In genomic region chr16:85570213-85570734, GRCh38 we compare ENCODE assay signal across 8 cellular contexts. TPM values are rescaled to one million over a fixed set of nuclear protein-coding genes. Genes with fewer than 3 reads are reported as not detected.
A peak's percentile ranks its signal among the peaks of the same experiment; 100 is the strongest.
DNase-seq lines count a peak whose midpoint lies in the region; ATAC-seq and TF ChIP-seq lines count a peak whose summit lies in the region.

No MANE protein-coding gene starts in this region.

- peak overlapping the region; percentile 41 for H3K18ac ChIP-seq in mesendoderm (ENCODE audit: low read length)

- H3K79me1 ChIP-seq in mesendoderm (ENCODE audit: low read length) = peaks cover 36% of the 10 kb centered on the region

- no peaks in the 10 kb centered on the region for H3K27me3 Mint-ChIP-seq in T-helper 17 cell

- peak overlapping the region; percentile 70 for H3K27ac Mint-ChIP-seq in T-helper 17 cell

- no peak overlapping the region for H3K4ac ChIP-seq in mesendoderm (ENCODE audit: low read depth, low read length)

- H2BK120ac ChIP-seq in mesendoderm (ENCODE audit: low read depth, low read length) = no peak overlapping the region

- WGBS in mesendoderm (ENCODE audit: extremely low coverage, insufficient coverage, low lambda C conversion rate) = no CpG with 5 or more reads among the region's 13 CpGs

- DNase-seq in T-helper 17 cell (no peak), mesendoderm (no peak), NCI-H526 treated with DMSO at 0.1 percent for 48 hours (lab: John Stamatoyannopoulos, UW) (no peak), medulla oblongata (ENCODE audit: extremely low spot score) (no peak), C1 segment of cervical spinal cord (lab: John Stamatoyannopoulos, UW) (no peak)

- peak overlapping the region; percentile 76 for H3K56ac ChIP-seq in mesendoderm (ENCODE audit: low read length)

- no peak overlapping the region for H2BK15ac ChIP-seq in mesendoderm (replicated peaks; ENCODE audit: low read depth)

- H3K4me1 ChIP-seq in mesendoderm (ENCODE audit: control insufficient read depth, low read depth, low read length) = peaks cover 32% of the 10 kb centered on the region

- ATAC-seq in GM18907 (IDR thresholded peaks at IDR 0.05; ENCODE audit: unreplicated experiment) (peak; percentile 29), HG02798 (IDR thresholded peaks at IDR 0.05; ENCODE audit: poor library complexity, unreplicated experiment) (peak; percentile 25), T-helper 17 cell (peak; percentile 28), SK-N-SH treated with all-trans-retinoic acid at 6 μM for 48 hours (no peak)

- H3K9me3 ChIP-seq in T-helper 17 cell (ENCODE audit: control insufficient read depth, low read length, poor library complexity, severe bottlenecking) = no peaks in the 10 kb centered on the region

- peaks cover 44% of the 10 kb centered on the region for H3K4me1 Mint-ChIP-seq in T-helper 17 cell

- H4K5ac ChIP-seq in mesendoderm (ENCODE audit: low read length) = no peak overlapping the region

- no peak overlapping the region for H3K4me3 ChIP-seq in mesendoderm (ENCODE audit: low read length)

- H3K23ac ChIP-seq in mesendoderm (ENCODE audit: low read length) = no peak overlapping the region

- peak overlapping the region; percentile 70 for H3K27ac ChIP-seq in mesendoderm (ENCODE audit: low read depth, low read length)

- peak overlapping the region; percentile 16 for H3K4me2 ChIP-seq in mesendoderm (ENCODE audit: low read length)

- H4K8ac ChIP-seq in mesendoderm (ENCODE audit: low read depth, low read length) = no peak overlapping the region

- peaks cover 2% of the 10 kb centered on the region for H3K36me3 Mint-ChIP-seq in T-helper 17 cell (ENCODE audit: low read depth)

- H3K27me3 ChIP-seq in mesendoderm (ENCODE audit: insufficient read depth, low read length, poor library complexity) = no peaks in the 10 kb centered on the region

- peak overlapping the region; percentile 77 for H2BK5ac ChIP-seq in mesendoderm (ENCODE audit: low read length)

- H3K36me3 ChIP-seq in mesendoderm (ENCODE audit: control insufficient read depth, insufficient read depth, low read length) = no peaks in the 10 kb centered on the region

- H3K4me3 Mint-ChIP-seq in T-helper 17 cell = peak overlapping the region; percentile 83

- H3K79me2 ChIP-seq in mesendoderm (ENCODE audit: control insufficient read depth, insufficient read depth, low read length) = peaks cover 51% of the 10 kb centered on the region

- H2AK5ac ChIP-seq in mesendoderm (ENCODE audit: low read length) = peak overlapping the region; percentile 66

- H3K9ac ChIP-seq in mesendoderm (ENCODE audit: low read length) = peak overlapping the region; percentile 23

TF ChIP-seq in SK-N-SH treated with all-trans-retinoic acid at 6 μM for 48 hours, 23 proteins besides CTCF, POLR2A, EP300 and RAD21:
- no peak for TF ChIP-seq POU6F1 (CRISPR knock-in tag; IDR thresholded peaks at IDR 0.05; ENCODE audit: borderline replicate concordance, low read depth)
- TF ChIP-seq BACH2 (CRISPR knock-in tag; IDR thresholded peaks at IDR 0.05; ENCODE audit: borderline replicate concordance) = no peak
- TF ChIP-seq GLIS3 (CRISPR knock-in tag; IDR thresholded peaks at IDR 0.05) = no peak
- TF ChIP-seq ZNF565 (CRISPR knock-in tag; conservative IDR thresholded peaks at IDR 0.05; ENCODE audit: low read depth) = no peak
- no peak for TF ChIP-seq ZNF70 (CRISPR knock-in tag; IDR thresholded peaks at IDR 0.05)
- no peak for TF ChIP-seq ZFP3 (CRISPR knock-in tag; IDR thresholded peaks at IDR 0.05)
- no peak for TF ChIP-seq CREB5 (CRISPR knock-in tag; IDR thresholded peaks at IDR 0.05; ENCODE audit: low read depth)
- no peak for TF ChIP-seq ESRRG (CRISPR knock-in tag; IDR thresholded peaks at IDR 0.05)
- no peak for TF ChIP-seq SNAI2 (CRISPR knock-in tag; IDR thresholded peaks at IDR 0.05)
- TF ChIP-seq TCF4 (CRISPR knock-in tag; IDR thresholded peaks at IDR 0.05; ENCODE audit: borderline replicate concordance) = no peak
- TF ChIP-seq ZFP30 (CRISPR knock-in tag; IDR thresholded peaks at IDR 0.05) = no peak
- no peak for TF ChIP-seq CSDC2 (CRISPR knock-in tag; IDR thresholded peaks at IDR 0.05)
- TF ChIP-seq PPARA (CRISPR knock-in tag; IDR thresholded peaks at IDR 0.05; ENCODE audit: borderline replicate concordance) = no peak
- TF ChIP-seq ZC3H10 (CRISPR knock-in tag; IDR thresholded peaks at IDR 0.05) = no peak
- TF ChIP-seq ISL1 (CRISPR knock-in tag; IDR thresholded peaks at IDR 0.05) = no peak
- TF ChIP-seq TOX (CRISPR knock-in tag; IDR thresholded peaks at IDR 0.05; ENCODE audit: borderline replicate concordance) = no peak
TF ChIP-seq in SK-N-SH treated with all-trans-retinoic acid at 6 μM for 48 hours: peak in this region for 0.

RNA-seq across cellular contexts. Expression of gene GSE1, which starts 42.8 kb away (rescaled TPM):
- total RNA-seq in T-helper 17 cell = 10 to 100 TPM; 39.1 to 40.9 TPM
- polyA plus RNA-seq in mesendoderm (2013, experiment 1 of 2) = 16.7 TPM
- polyA plus RNA-seq in mesendoderm (2013, experiment 2 of 2) = 17.3 TPM
